In the genomic region with DNA sequence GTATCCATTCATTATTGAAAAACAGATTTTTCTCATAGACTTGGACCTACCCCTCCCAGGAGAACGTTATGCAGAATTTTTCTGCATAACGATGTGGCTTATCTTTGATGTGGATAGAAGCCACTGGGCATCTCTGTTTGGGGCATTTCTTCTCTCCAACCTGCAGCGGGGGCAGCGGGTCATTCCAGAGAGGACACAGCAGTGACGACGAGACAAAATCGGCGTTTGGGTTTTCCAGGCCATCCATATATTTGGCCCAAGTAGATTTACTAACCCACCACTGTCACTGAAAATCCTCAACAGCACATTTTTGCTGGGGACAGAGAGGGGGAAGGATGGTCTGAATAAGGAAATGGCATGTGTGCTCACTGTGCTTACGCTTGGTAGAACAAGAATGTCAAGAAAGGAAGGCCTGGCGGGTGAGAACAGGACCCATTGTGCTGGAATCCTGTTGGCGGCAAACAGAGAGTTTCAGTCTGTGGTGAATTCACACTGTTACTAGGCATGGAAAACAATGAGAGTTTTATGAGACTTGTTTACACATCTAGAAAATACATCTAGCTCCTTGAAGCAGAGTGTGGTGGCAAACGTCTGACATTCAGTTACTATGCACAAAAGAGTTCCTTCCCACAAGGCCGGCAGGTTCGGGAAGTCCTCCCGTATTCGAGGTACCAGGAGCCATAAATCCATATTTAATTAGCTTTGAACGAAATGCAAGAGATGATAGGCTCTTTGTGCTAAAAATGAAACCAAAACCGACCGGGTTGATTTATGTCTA, we compare ENCODE assay signal across 8 cellular contexts.
A peak's percentile ranks its signal among the peaks of the same experiment; 100 is the strongest.
DNase-seq lines count a peak whose midpoint lies in the region; ATAC-seq and TF ChIP-seq lines count a peak whose summit lies in the region.

No MANE protein-coding gene starts in this region.

- H3K4me3 ChIP-seq in GM12864 (ENCODE audit: low read depth, low read length) (peak overlapping the region; percentile 9; the same call in 1 of the 2 replicates), gastrocnemius medialis (peak overlapping the region; percentile 14 to 32 (median 22))

- peaks cover 38 to 45% of the 10 kb centered on the region in 2 donors for H3K4me1 ChIP-seq in gastrocnemius medialis

- H3K27me3 Mint-ChIP-seq in activated CD8-positive, alpha-beta T cell treated with anti-CD3 and anti-CD28 coated beads, Interleukin-2, amount 10 ng/mL, durations not matched to agents 7 days and 5 days (ENCODE audit: low read depth): peaks cover 20% of the 10 kb centered on the region

- H3K27ac Mint-ChIP-seq in activated CD8-positive, alpha-beta T cell treated with anti-CD3 and anti-CD28 coated beads, Interleukin-2, amount 10 ng/mL, durations not matched to agents 7 days and 5 days: peak overlapping the region; percentile 68

- in situ Hi-C loops in gastrocnemius medialis (cut with MboI; ENCODE audit: low sequenced_read_pairs in 4 of 4): loop anchor here (25.0 kb wide), 3 partner anchors 315 to 1290 kb away; a partner anchor contains a TSS

- no peaks in the 10 kb centered on the region for H3K36me3 Mint-ChIP-seq in activated CD8-positive, alpha-beta T cell treated with anti-CD3 and anti-CD28 coated beads, Interleukin-2, amount 10 ng/mL, durations not matched to agents 7 days and 5 days (ENCODE audit: low read depth)

- intact Hi-C loops in gastrocnemius medialis (cut with DNase I; ENCODE audit: low total_unique reads): no loop called here

- no peak for TF ChIP-seq POLR2A in gastrocnemius medialis (IDR thresholded peaks at IDR 0.05)

- peak overlapping the region; percentile 72 to 77 (median 74) for H3K27ac ChIP-seq in gastrocnemius medialis

- peaks cover 46% of the 10 kb centered on the region for H3K4me1 Mint-ChIP-seq in activated CD8-positive, alpha-beta T cell treated with anti-CD3 and anti-CD28 coated beads, Interleukin-2, amount 10 ng/mL, durations not matched to agents 7 days and 5 days (ENCODE audit: low read depth)

- peak; percentile 52 for ATAC-seq in activated CD8-positive, alpha-beta T cell treated with anti-CD3 and anti-CD28 coated beads, Interleukin-2, amount 10 ng/mL, durations not matched to agents 7 days and 5 days
- no peak for ATAC-seq in gastrocnemius medialis

- H3K4me3 Mint-ChIP-seq in activated CD8-positive, alpha-beta T cell treated with anti-CD3 and anti-CD28 coated beads, Interleukin-2, amount 10 ng/mL, durations not matched to agents 7 days and 5 days: peak overlapping the region; percentile 70

- H3K9me3 Mint-ChIP-seq in activated CD8-positive, alpha-beta T cell treated with anti-CD3 and anti-CD28 coated beads, Interleukin-2, amount 10 ng/mL, durations not matched to agents 7 days and 5 days (ENCODE audit: insufficient read depth): no peaks in the 10 kb centered on the region

- DNase-seq in GM12864 (ENCODE audit: low read depth) (no peak), hippocampal formation (lab: John Stamatoyannopoulos, UW) (peak; percentile 74 to 88), gastrocnemius medialis (no peak), NCI-H446 (lab: John Stamatoyannopoulos, UW) (no peak), 8988T (no peak), DMS79 (lab: John Stamatoyannopoulos, UW) (no peak)
- DNase-seq in activated CD8-positive, alpha-beta T cell treated with anti-CD3 and anti-CD28 coated beads, Interleukin-2, amount 10 ng/mL, durations not matched to agents 7 days and 5 days: no peak
- no peak for DNase-seq in effector CD4-positive, alpha-beta T cell

- H3K9me3 ChIP-seq in gastrocnemius medialis: no peaks in the 10 kb centered on the region

- TF ChIP-seq CTCF in GM12864 (IDR thresholded peaks at IDR 0.05; ENCODE audit: low read depth, low read length, missing control alignments): no peak
- no peak for TF ChIP-seq CTCF in gastrocnemius medialis (IDR thresholded peaks at IDR 0.05 in 4 of 5, conservative IDR thresholded peaks at IDR 0.05 in 1 of 5)

- POLR2A ChIA-PET in activated CD8-positive, alpha-beta T cell treated with anti-CD3 and anti-CD28 coated beads, Interleukin-2, amount 10 ng/mL, durations not matched to agents 7 days and 5 days (lab: Charles Lee): no interaction called here

- no peaks in the 10 kb centered on the region for H3K27me3 ChIP-seq in gastrocnemius medialis

- no peaks in the 10 kb centered on the region for H3K36me3 ChIP-seq in gastrocnemius medialis

- CTCF ChIA-PET in activated CD8-positive, alpha-beta T cell treated with anti-CD3 and anti-CD28 coated beads, Interleukin-2, amount 10 ng/mL, durations not matched to agents 7 days and 5 days (lab: Charles Lee): interaction anchor here (1.1 kb wide), 1 partner anchor 9 kb away, joined by 3 read pairs; no protein-coding TSS in a partner anchor

Comparison
In these comparisons a context has a peak if more than half of its experiments do, and no peak if none do; other contexts are left out.
1. DNase-seq: peak in hippocampal formation (2 of 2); none in GM12864 (single experiment), activated CD8-positive, alpha-beta T cell treated with anti-CD3 and anti-CD28 coated beads, Interleukin-2, amount 10 ng/mL, durations not matched to agents 7 days and 5 days (single experiment), gastrocnemius medialis (0 of 2), NCI-H446 (0 of 2), effector CD4-positive, alpha-beta T cell (single experiment), 8988T (single experiment) and DMS79 (single experiment).